Comparison of ENCODE assay signal across 26 cellular contexts in genomic region chr21:39504230-39504629, GRCh38. TPM values are rescaled to one million over a fixed set of nuclear protein-coding genes. Genes with fewer than 3 reads are reported as not detected.
"Had no signal": no experiment of that assay in that cellular context is flagged by ENCODE, and none has a peak within 500 bp of the region (broad histone marks: within the 10 kb centered on the region; RNA-seq: fewer than 3 reads in every experiment).

No MANE protein-coding gene starts in this region.

- H2AFZ ChIP-seq: hepatocyte had no signal

- H3K27me3 ChIP-seq: brain microvascular endothelial cell, hepatocyte, sigmoid colon, upper lobe of left lung had no signal

- DNase-seq: activated CD4-positive, CD25-positive, alpha-beta regulatory T cell treated with anti-CD3 and anti-CD28 coated beads, Interleukin-2, amount 50 U/mL, for 72 hours; activated T-cell treated with anti-CD3 and anti-CD28 coated beads, Interleukin-2, amount 50 U/mL, for 1 hour; aorta; brain microvascular endothelial cell; effector memory CD8-positive, alpha-beta T cell; foreskin melanocyte; glutamatergic neuron; left ventricle myocardium inferior; mammary epithelial cell; midbrain; posterior cingulate gyrus; sigmoid colon; stimulated activated CD4-positive, alpha-beta T cell treated with anti-CD3 and anti-CD28 coated beads, Interleukin-2, amount 100 ng/mL, for 48 hours; stimulated activated naive CD4-positive, alpha-beta T cell treated with Interleukin-2 at 50 U/mL for 16 hours; T-helper 1 cell; upper lobe of left lung; WERI-Rb-1 had no signal

- H3K4me2 ChIP-seq: hepatocyte had no signal

- H3K4me1 ChIP-seq: sigmoid colon, upper lobe of left lung had no signal

- FAIRE-seq: colon, endothelial cell of umbilical vein, TTC549 had no signal

- H3K4me3 ChIP-seq: hepatocyte, left ventricle myocardium inferior, sigmoid colon, thoracic aorta, upper lobe of left lung had no signal

- ATAC-seq: activated naive CD4-positive, alpha-beta T cell treated with anti-CD3 and anti-CD28 coated beads, Interleukin-2, amount 50 U/mL, for 72 hours; activated T-helper 17 cell treated with anti-CD3 and anti-CD28 coated beads, Interleukin-2, amount 50 U/mL, for 72 hours; effector memory CD8-positive, alpha-beta T cell; esophagus mucosa; natural killer cell treated with Interleukin-12 subunit alpha and Interleukin-12 subunit beta and Interleukin-15 and Interleukin-18, amount 100 ng/mL, for 72 hours had no signal

- H3K9me3 ChIP-seq: left ventricle myocardium inferior, sigmoid colon, thoracic aorta, upper lobe of left lung had no signal

- H3K79me2 ChIP-seq: hepatocyte had no signal

- H3K27ac ChIP-seq: brain microvascular endothelial cell, hepatocyte, left ventricle myocardium inferior, thoracic aorta, upper lobe of left lung, WERI-Rb-1 had no signal

- H3K36me3 ChIP-seq: brain microvascular endothelial cell, left ventricle myocardium inferior, sigmoid colon, thoracic aorta, upper lobe of left lung, WERI-Rb-1 had no signal

RNA-seq across cellular contexts. Expression of gene SH3BGR, which starts 52.5 kb away (rescaled TPM):
- polyA plus RNA-seq: endothelial cell of umbilical vein had no signal

RNA-seq across cellular contexts. Expression of gene LCA5L, which starts 58.7 kb away (rescaled TPM):
- total RNA-seq: activated naive CD4-positive, alpha-beta T cell treated with anti-CD3 and anti-CD28 coated beads, Interleukin-2, amount 50 U/mL, for 72 hours; activated T-helper 17 cell treated with anti-CD3 and anti-CD28 coated beads, Interleukin-2, amount 50 U/mL, for 72 hours; natural killer cell treated with Interleukin-12 subunit alpha and Interleukin-12 subunit beta and Interleukin-15 and Interleukin-18, amount 100 ng/mL, for 72 hours had no signal
